ENCODE assay signal across 18 cellular contexts in genomic region chr10:111705026-111705425, GRCh38.
DNase-seq lines count a peak whose midpoint lies in the region; ATAC-seq and TF ChIP-seq lines count a peak whose summit lies in the region.
"Had no signal": no experiment of that assay in that cellular context is flagged by ENCODE, and none has a peak within 500 bp of the region (broad histone marks: within the 10 kb centered on the region; RNA-seq: fewer than 3 reads in every experiment).

No MANE protein-coding gene starts in this region.

- CTCF ChIA-PET in BJ (lab: Yijun Ruan, JAX) = interaction anchor here (0.6 kb wide), 1 partner anchor 30 kb away, joined by 3 read pairs; no protein-coding TSS in a partner anchor

- no peak for TF ChIP-seq POLR2A in NB4 (IDR thresholded peaks at IDR 0.05; ENCODE audit: extremely low read depth, insufficient read length)

- no peak for ATAC-seq in HG03280 (IDR thresholded peaks at IDR 0.05; ENCODE audit: unreplicated experiment)

- no peak overlapping the region for H3K9ac ChIP-seq in skeletal muscle tissue (ENCODE audit: low read depth in 1 of 3, low read length in 3 of 3)
- H3K9ac ChIP-seq: KMS-11 had no signal

- H3K9me3 ChIP-seq in skeletal muscle tissue (ENCODE audit: control insufficient read depth in 3 of 3, low read length in 3 of 3) = no peaks in the 10 kb centered on the region
- H3K9me3 ChIP-seq: Peyer's patch had no signal

- H3K36me3 ChIP-seq in BJ (ENCODE audit: control insufficient read depth, insufficient read depth, low read length) (no peaks in the 10 kb centered on the region), skeletal muscle tissue (ENCODE audit: control insufficient read depth in 3 of 3, insufficient read depth in 3 of 3, low read length in 3 of 3) (no peaks in the 10 kb centered on the region)
- H3K36me3 ChIP-seq: Peyer's patch had no signal

- no peaks in the 10 kb centered on the region for H3K4me1 ChIP-seq in skeletal muscle tissue (ENCODE audit: control insufficient read depth in 3 of 3, insufficient read depth in 3 of 3, low read length in 3 of 3)
- H3K4me1 ChIP-seq: Peyer's patch had no signal

- H3K27me3 ChIP-seq in BJ (ENCODE audit: control insufficient read depth, insufficient read depth, low read length) (no peaks in the 10 kb centered on the region), skeletal muscle tissue (ENCODE audit: control insufficient read depth in 3 of 3, insufficient read depth in 3 of 3, low read length in 3 of 3) (no peaks in the 10 kb centered on the region)
- H3K27me3 ChIP-seq: Peyer's patch had no signal

- DNase-seq in BJ (ENCODE audit: low read depth) (peak; percentile 4), NB4 (ENCODE audit: low read depth) (peak; percentile 8), fibroblast of peridontal ligament (ENCODE audit: extremely low read depth) (peak; percentile 35), DMS79 (lab: John Stamatoyannopoulos, UW) (no peak), NCI-H2196 (lab: John Stamatoyannopoulos, UW; ENCODE audit: unreplicated experiment) (no peak)
- DNase-seq: CD4-positive, CD25-positive, alpha-beta regulatory T cell; DMS79 treated with DMSO at 0.1 percent for 48 hours; GDM1; GOT3; MM.1S; NCI-H1417 treated with DMSO at 0.1 percent for 48 hours; NCI-H2081; NCI-H524; Peyer's patch; SHP77 treated with DMSO at 0.1 percent for 48 hours had no signal

- TF ChIP-seq CTCF in BJ (IDR thresholded peaks at IDR 0.05; ENCODE audit: insufficient read depth, low read depth, low read length) (no peak), NB4 (IDR thresholded peaks at IDR 0.05; ENCODE audit: low read depth, low read length) (no peak)

- H3K27ac ChIP-seq in skeletal muscle tissue (ENCODE audit: low read depth, low read length) = peak overlapping the region; percentile 25
- H3K27ac ChIP-seq: KMS-11, Peyer's patch had no signal

- POLR2A ChIA-PET in BJ (lab: Charles Lee) = no interaction called here

- H3K4me3 ChIP-seq in BJ (ENCODE audit: low read depth, low read length) (no peak overlapping the region), NB4 (ENCODE audit: low read depth, low read length) (no peak overlapping the region), skeletal muscle tissue (ENCODE audit: low read length in 3 of 3) (no peak overlapping the region)
- H3K4me3 ChIP-seq: Peyer's patch had no signal

Comparison
In these comparisons a context has a peak if more than half of its experiments do, and no peak if none do; other contexts are left out.
1. DNase-seq: peak in BJ (single experiment), NB4 (single experiment) and fibroblast of peridontal ligament (single experiment); none in DMS79 (single experiment) and NCI-H2196 (single experiment).